In the genomic region with DNA sequence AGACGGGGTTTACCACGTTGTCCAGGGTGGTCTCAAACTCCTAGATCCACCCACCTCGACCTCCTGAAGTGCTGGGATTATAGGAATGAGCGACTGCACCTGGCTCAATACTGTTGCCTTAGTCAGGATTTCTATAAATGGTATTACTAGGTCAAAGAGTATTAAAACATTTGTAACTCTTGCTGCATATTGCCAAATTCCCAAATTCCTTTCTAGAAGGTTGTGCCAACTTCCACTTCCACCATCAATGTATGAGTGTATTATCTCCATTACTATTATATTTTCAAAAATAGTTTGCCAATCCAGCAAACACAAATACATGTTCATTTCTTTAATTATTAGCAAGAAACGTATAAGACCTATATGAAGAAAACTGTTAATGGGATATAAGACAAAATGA, we compare ENCODE assay signal across 33 cellular contexts.
"Had no signal": no experiment of that assay in that cellular context is flagged by ENCODE, and none has a peak within 500 bp of the region (broad histone marks: within the 10 kb centered on the region; RNA-seq: fewer than 3 reads in every experiment).

No MANE protein-coding gene starts in this region.

- H3K27me3 Mint-ChIP-seq: activated naive CD4-positive, alpha-beta T cell treated with anti-CD3 and anti-CD28 coated beads, Interleukin-2, amount 50 U/mL, for 24 hours; effector memory CD8-positive, alpha-beta T cell; progenitor cell of endocrine pancreas; stimulated activated memory B cell treated with anti-CD40 and anti-IgM and Interleukin-4, amounts not matched to agents 10 μg/mL and 1 μg/mL and 100 μg/mL, for 72 hours had no signal

- DNase-seq: activated B cell treated with CpG ODN at 0.5 μM for 24 hours; activated CD4-positive, alpha-beta T cell treated with anti-CD3 and anti-CD28 coated beads, Interleukin-2, amount 50 U/mL, for 1 hour; activated CD8-positive, alpha-beta T cell treated with anti-CD3 and anti-CD28 coated beads for 36 hours; activated naive CD8-positive, alpha-beta T cell treated with anti-CD3 and anti-CD28 coated beads, Interleukin-2, amount 50 U/mL, for 24 hours; activated T-cell treated with anti-CD3 and anti-CD28 coated beads, Interleukin-2, amount 50 U/mL, for 48 hours; effector memory CD8-positive, alpha-beta T cell; erythroblast; gastrocnemius medialis; islet precursor cell; left ventricle myocardium superior; naive B cell; nephron progenitor cell; ovary; sigmoid colon; stimulated activated CD4-positive, alpha-beta T cell treated with anti-CD3 and anti-CD28 coated beads, Interleukin-1b, Interleukin-23, amount 100 ng/mL, for 48 hours; stimulated activated CD4-positive, alpha-beta T cell treated with anti-CD3 and anti-CD28 coated beads, Interleukin-4, amount 100 ng/mL, for 4 hours; stimulated activated CD8-positive, alpha-beta memory T cell treated with anti-CD3 and anti-CD28 coated beads, Interleukin-4, amount 100 ng/mL, for 48 hours; stomach; T-helper 1 cell; tibial artery; upper lobe of right lung had no signal

- H3K9me3 Mint-ChIP-seq: activated B cell treated with CpG ODN at 0.5 μM for 24 hours; activated CD8-positive, alpha-beta T cell treated with anti-CD3 and anti-CD28 coated beads for 36 hours; activated naive CD4-positive, alpha-beta T cell treated with anti-CD3 and anti-CD28 coated beads, Interleukin-2, amount 50 U/mL, for 24 hours; activated naive CD8-positive, alpha-beta T cell treated with anti-CD3 and anti-CD28 coated beads, Interleukin-2, amount 50 U/mL, for 24 hours; activated T-helper 2 cell treated with anti-CD3 and anti-CD28 coated beads, Interferon-gamma antibody, Interleukin-2, Interleukin-4, amounts not matched to agents 10 μg/mL and 5 μg/mL and 100 μg/mL, durations not matched to agents 14 hours and 24 hours and 36 hours; effector memory CD8-positive, alpha-beta T cell; mesothelial cell of epicardium; nephron progenitor cell; T-helper 2 cell treated with Interferon-gamma antibody and Interleukin-4, amounts not matched to agents 5 μg/mL and 100 μg/mL, for 36 hours had no signal

- H3K9me3 ChIP-seq: gastrocnemius medialis, neutrophil, ovary, sigmoid colon, stomach, suprapubic skin, tibial artery, upper lobe of right lung had no signal

- H3K79me2 ChIP-seq: hepatocyte had no signal

- H3K4me1 Mint-ChIP-seq: activated B cell treated with CpG ODN at 0.5 μM for 24 hours; activated naive CD4-positive, alpha-beta T cell treated with anti-CD3 and anti-CD28 coated beads, Interleukin-2, amount 50 U/mL, for 24 hours; activated naive CD8-positive, alpha-beta T cell treated with anti-CD3 and anti-CD28 coated beads, Interleukin-2, amount 50 U/mL, for 24 hours; mesothelial cell of epicardium; naive B cell; nephron progenitor cell; stimulated activated memory B cell treated with anti-CD40 and anti-IgM and Interleukin-4, amounts not matched to agents 10 μg/mL and 1 μg/mL and 100 μg/mL, for 72 hours had no signal

- H3K27me3 ChIP-seq: gastrocnemius medialis, hepatocyte, neutrophil, ovary, sigmoid colon, stomach, suprapubic skin, tibial artery, upper lobe of right lung had no signal

- H3K27ac Mint-ChIP-seq: activated B cell treated with CpG ODN at 0.5 μM for 24 hours; activated CD8-positive, alpha-beta T cell treated with anti-CD3 and anti-CD28 coated beads for 36 hours; activated naive CD4-positive, alpha-beta T cell treated with anti-CD3 and anti-CD28 coated beads, Interleukin-2, amount 50 U/mL, for 24 hours; activated naive CD8-positive, alpha-beta T cell treated with anti-CD3 and anti-CD28 coated beads, Interleukin-2, amount 50 U/mL, for 24 hours; activated T-helper 2 cell treated with anti-CD3 and anti-CD28 coated beads, Interferon-gamma antibody, Interleukin-2, Interleukin-4, amounts not matched to agents 10 μg/mL and 5 μg/mL and 100 μg/mL, durations not matched to agents 14 hours and 24 hours and 36 hours; effector memory CD8-positive, alpha-beta T cell; mesothelial cell of epicardium; naive B cell; nephron progenitor cell; progenitor cell of endocrine pancreas; stimulated activated memory B cell treated with anti-CD40 and anti-IgM and Interleukin-4, amounts not matched to agents 10 μg/mL and 1 μg/mL and 100 μg/mL, for 72 hours; T-helper 2 cell treated with Interferon-gamma antibody and Interleukin-4, amounts not matched to agents 5 μg/mL and 100 μg/mL, for 36 hours had no signal

- H3K4me3 ChIP-seq: coronary artery, gastrocnemius medialis, hepatocyte, ovary, sigmoid colon, smooth muscle cell, stomach, suprapubic skin, tibial artery, upper lobe of right lung had no signal

- H2AFZ ChIP-seq: hepatocyte had no signal

- H3K27ac ChIP-seq: coronary artery, gastrocnemius medialis, hepatocyte, neutrophil, ovary, sigmoid colon, stomach, suprapubic skin, tibial artery, upper lobe of right lung had no signal

- FAIRE-seq: bronchial epithelial cell had no signal

- H3K4me3 Mint-ChIP-seq: activated B cell treated with CpG ODN at 0.5 μM for 24 hours; activated CD8-positive, alpha-beta T cell treated with anti-CD3 and anti-CD28 coated beads for 36 hours; activated naive CD4-positive, alpha-beta T cell treated with anti-CD3 and anti-CD28 coated beads, Interleukin-2, amount 50 U/mL, for 24 hours; activated naive CD8-positive, alpha-beta T cell treated with anti-CD3 and anti-CD28 coated beads, Interleukin-2, amount 50 U/mL, for 24 hours; effector memory CD8-positive, alpha-beta T cell; mesothelial cell of epicardium; naive B cell; nephron progenitor cell; stimulated activated memory B cell treated with anti-CD40 and anti-IgM and Interleukin-4, amounts not matched to agents 10 μg/mL and 1 μg/mL and 100 μg/mL, for 72 hours; T-helper 2 cell treated with Interferon-gamma antibody and Interleukin-4, amounts not matched to agents 5 μg/mL and 100 μg/mL, for 36 hours had no signal

- ATAC-seq: activated CD8-positive, alpha-beta T cell treated with anti-CD3 and anti-CD28 coated beads for 36 hours; activated naive CD8-positive, alpha-beta T cell treated with anti-CD3 and anti-CD28 coated beads, Interleukin-2, amount 50 U/mL, for 24 hours; effector memory CD8-positive, alpha-beta T cell; gastrocnemius medialis; left ventricle myocardium superior; stimulated activated memory B cell treated with anti-CD40 and anti-IgM and Interleukin-4, amounts not matched to agents 10 μg/mL and 1 μg/mL and 100 μg/mL, for 72 hours; upper lobe of right lung had no signal

- H3K4me2 ChIP-seq: hepatocyte, smooth muscle cell had no signal

- H3K36me3 ChIP-seq: gastrocnemius medialis, ovary had no signal

- H3K4me1 ChIP-seq: gastrocnemius medialis, sigmoid colon, stomach, suprapubic skin, tibial artery, upper lobe of right lung had no signal

- H3K36me3 Mint-ChIP-seq: activated naive CD4-positive, alpha-beta T cell treated with anti-CD3 and anti-CD28 coated beads, Interleukin-2, amount 50 U/mL, for 24 hours; naive B cell; stimulated activated memory B cell treated with anti-CD40 and anti-IgM and Interleukin-4, amounts not matched to agents 10 μg/mL and 1 μg/mL and 100 μg/mL, for 72 hours had no signal
